ENCODE assay signal across 9 cellular contexts in genomic region chr9:36862206-36863145, GRCh38.
DNase-seq lines count a peak whose midpoint lies in the region; ATAC-seq, FAIRE-seq and TF ChIP-seq lines count a peak whose summit lies in the region.
"Had no signal": no experiment of that assay in that cellular context is flagged by ENCODE, and none has a peak within 500 bp of the region (broad histone marks: within the 10 kb centered on the region; RNA-seq: fewer than 3 reads in every experiment).

No MANE protein-coding gene starts in this region.

- H3K27me3 Mint-ChIP-seq in natural killer cell (ENCODE audit: low read depth in 2 of 2), result peaks cover 3 to 10% of the 10 kb centered on the region in 2 donors
- H3K27me3 Mint-ChIP-seq in natural killer cell treated with Interleukin-12 subunit alpha and Interleukin-12 subunit beta and Interleukin-15 and Interleukin-18, amount 100 ng/mL, for 72 hours, result peaks cover 2 to 8% of the 10 kb centered on the region in 2 donors
- H3K27me3 Mint-ChIP-seq: activated naive CD8-positive, alpha-beta T cell had no signal

- DNase-seq in natural killer cell, result no peak
- no peak for DNase-seq in natural killer cell treated with Interleukin-12 subunit alpha and Interleukin-12 subunit beta and Interleukin-15 and Interleukin-18, amount 100 ng/mL, for 72 hours (ENCODE audit: low spot score)
- DNase-seq in RPMI8226, result peak; percentile 44
- DNase-seq in foreskin fibroblast, result peak; percentile 24 to 68
- DNase-seq in pons (ENCODE audit: low spot score), result peak; percentile 6
- no peak for DNase-seq in RCC 7860 (ENCODE audit: low spot score)
- no peak for DNase-seq in activated naive CD4-positive, alpha-beta T cell (lab: John Stamatoyannopoulos, UW)

- intact Hi-C loops in natural killer cell (cut with micrococcal nuclease), result no loop called here

- no peak for ATAC-seq in natural killer cell
- ATAC-seq in natural killer cell treated with Interleukin-12 subunit alpha and Interleukin-12 subunit beta and Interleukin-15 and Interleukin-18, amount 100 ng/mL, for 72 hours, result no peak
- ATAC-seq in HG02610 (IDR thresholded peaks at IDR 0.05; ENCODE audit: unreplicated experiment), result no peak

- no peak overlapping the region for H3K4me3 ChIP-seq in foreskin fibroblast (ENCODE audit: low read depth in 1 of 2, low read length in 2 of 2)

- no peaks in the 10 kb centered on the region for H3K9me3 Mint-ChIP-seq in natural killer cell
- H3K9me3 Mint-ChIP-seq in natural killer cell treated with Interleukin-12 subunit alpha and Interleukin-12 subunit beta and Interleukin-15 and Interleukin-18, amount 100 ng/mL, for 72 hours, result no peaks in the 10 kb centered on the region

- no peak overlapping the region for H3K4me3 Mint-ChIP-seq in natural killer cell
- H3K4me3 Mint-ChIP-seq in natural killer cell treated with Interleukin-12 subunit alpha and Interleukin-12 subunit beta and Interleukin-15 and Interleukin-18, amount 100 ng/mL, for 72 hours, result no peak overlapping the region
- H3K4me3 Mint-ChIP-seq: activated naive CD8-positive, alpha-beta T cell had no signal

- H3K36me3 Mint-ChIP-seq in natural killer cell, result no peaks in the 10 kb centered on the region
- no peaks in the 10 kb centered on the region for H3K36me3 Mint-ChIP-seq in natural killer cell treated with Interleukin-12 subunit alpha and Interleukin-12 subunit beta and Interleukin-15 and Interleukin-18, amount 100 ng/mL, for 72 hours
- H3K36me3 Mint-ChIP-seq: activated naive CD8-positive, alpha-beta T cell had no signal

- H3K27ac Mint-ChIP-seq in natural killer cell, result no peak overlapping the region
- H3K27ac Mint-ChIP-seq in natural killer cell treated with Interleukin-12 subunit alpha and Interleukin-12 subunit beta and Interleukin-15 and Interleukin-18, amount 100 ng/mL, for 72 hours, result no peak overlapping the region
- H3K27ac Mint-ChIP-seq: activated naive CD8-positive, alpha-beta T cell had no signal

- TF ChIP-seq CTCF in natural killer cell (IDR thresholded peaks at IDR 0.05), result peak; percentile 15
- TF ChIP-seq CTCF in foreskin fibroblast (IDR thresholded peaks at IDR 0.05; ENCODE audit: low read depth, low read length), result peak; percentile 76

- no peak for FAIRE-seq in RCC 7860 (lab: Jason Lieb, UNC)

- H3K4me1 Mint-ChIP-seq in natural killer cell, result no peaks in the 10 kb centered on the region
- no peaks in the 10 kb centered on the region for H3K4me1 Mint-ChIP-seq in natural killer cell treated with Interleukin-12 subunit alpha and Interleukin-12 subunit beta and Interleukin-15 and Interleukin-18, amount 100 ng/mL, for 72 hours (ENCODE audit: low read depth in 2 of 2)

Comparison
In these comparisons a context has a peak if more than half of its experiments do, and no peak if none do; other contexts are left out.
1. DNase-seq: peak in RPMI8226 (single experiment), foreskin fibroblast (2 of 2) and pons (single experiment); none in natural killer cell (single experiment), natural killer cell treated with Interleukin-12 subunit alpha and Interleukin-12 subunit beta and Interleukin-15 and Interleukin-18, amount 100 ng/mL, for 72 hours (single experiment), RCC 7860 (single experiment) and activated naive CD4-positive, alpha-beta T cell (0 of 4).